27 cellular contexts compared by ENCODE assay signal in the genomic region with DNA sequence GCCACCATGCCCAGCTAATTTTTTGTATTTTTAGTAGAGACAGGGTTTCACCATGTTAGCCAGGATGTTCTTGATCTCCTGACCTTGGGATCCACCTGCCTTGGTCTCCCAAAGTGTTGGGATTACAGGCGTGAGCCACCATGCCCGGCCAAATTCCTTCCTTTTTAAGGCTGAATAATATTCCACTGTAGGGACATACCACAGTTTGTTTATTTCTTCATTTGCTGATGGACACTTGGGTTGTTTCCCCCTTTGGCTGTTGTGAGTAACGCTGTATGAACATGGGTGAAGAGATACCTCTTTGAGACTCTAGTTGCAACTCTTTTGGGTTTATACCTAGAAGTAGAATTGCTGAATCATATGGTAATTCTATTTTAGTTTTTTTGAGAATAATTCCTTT. TPM values are rescaled to one million over a fixed set of nuclear protein-coding genes. Genes with fewer than 3 reads are reported as not detected.
"Had no signal": no experiment of that assay in that cellular context is flagged by ENCODE, and none has a peak within 500 bp of the region (broad histone marks: within the 10 kb centered on the region; RNA-seq: fewer than 3 reads in every experiment).

No MANE protein-coding gene starts in this region.

- FAIRE-seq: urothelium cell line had no signal

- H3K4me3 ChIP-seq: stomach, suprapubic skin, testis, thoracic aorta, thyroid gland, tibial artery, tibial nerve, transverse colon, upper lobe of left lung, upper lobe of right lung, uterus, vagina had no signal

- H3K36me3 ChIP-seq: stomach, suprapubic skin, thoracic aorta, thyroid gland, tibial artery, tibial nerve, transverse colon, upper lobe of left lung, upper lobe of right lung, uterus, vagina had no signal

- H3K4me1 ChIP-seq: stomach, suprapubic skin, testis, thyroid gland, tibial artery, tibial nerve, transverse colon, upper lobe of right lung, uterus, vagina had no signal

- ATAC-seq: stimulated activated effector memory CD8-positive, alpha-beta T cell treated with anti-CD3 and anti-CD28 coated beads, Interleukin-12 subunit alpha, Interleukin-12 subunit beta, amount 100 ng/mL, for 72 hours; stimulated activated memory B cell treated with anti-CD40 and anti-IgM and Interleukin-4, amounts not matched to agents 10 μg/mL and 1 μg/mL and 100 μg/mL, for 72 hours; stimulated activated naive B cell treated with anti-CD40 and anti-IgM and Interleukin-4, amounts not matched to agents 10 μg/mL and 1 μg/mL and 100 μg/mL, for 72 hours; stimulated activated naive CD8-positive, alpha-beta T cell treated with anti-CD3 and anti-CD28 coated beads, Interleukin-15, amount 100 ng/mL, for 72 hours; stimulated activated naive CD8-positive, alpha-beta T cell treated with anti-CD3 and anti-CD28 coated beads, Interleukin-15, Interleukin-2, amounts not matched to agents 100 U/mL and 50 U/mL, for 24 hours; upper lobe of right lung had no signal

- H3K27me3 ChIP-seq: testis, thyroid gland, upper lobe of left lung, uterus, vagina had no signal

- H3K27ac ChIP-seq: stomach, suprapubic skin, testis, thoracic aorta, thyroid gland, tibial artery, tibial nerve, transverse colon, upper lobe of left lung, upper lobe of right lung, uterus, vagina had no signal

- H3K9me3 ChIP-seq: stomach, suprapubic skin, testis, thoracic aorta, thyroid gland, tibial artery, tibial nerve, transverse colon, upper lobe of left lung, upper lobe of right lung, uterus, vagina had no signal

- DNase-seq: stimulated activated CD4-positive, alpha-beta T cell treated with anti-CD3 and anti-CD28 coated beads, Interleukin-2, amount 100 ng/mL, for 48 hours; stimulated activated CD4-positive, alpha-beta T cell treated with anti-CD3 and anti-CD28 coated beads, Interleukin-4, amount 100 ng/mL, for 1 hour; stimulated activated CD4-positive, alpha-beta T cell treated with anti-CD3 and anti-CD28 coated beads, Interleukin-4, amount 100 ng/mL, for 24 hours; stimulated activated CD4-positive, alpha-beta T cell treated with anti-CD3 and anti-CD28 coated beads, Interleukin-4, amount 100 ng/mL, for 4 hours; stimulated activated CD8-positive, alpha-beta memory T cell treated with anti-CD3 and anti-CD28 coated beads, Interleukin-4, amount 100 ng/mL, for 48 hours; stimulated activated naive B cell treated with anti-CD40 and anti-IgM and Interleukin-4, amounts not matched to agents 10 μg/mL and 1 μg/mL and 100 μg/mL, for 72 hours; stimulated activated naive CD4-positive, alpha-beta T cell; stimulated activated naive CD4-positive, alpha-beta T cell treated with Interleukin-2 at 50 U/mL for 16 hours; stimulated activated naive CD8-positive, alpha-beta T cell treated with anti-CD3 and anti-CD28 coated beads, Interleukin-15, amount 100 ng/mL, for 72 hours; stimulated activated naive CD8-positive, alpha-beta T cell treated with anti-CD3 and anti-CD28 coated beads, Interleukin-15, Interleukin-2, amounts not matched to agents 100 U/mL and 50 U/mL, for 24 hours; stomach; substantia nigra; testis; thyroid gland; tibial artery; transverse colon; trophoblast cell; upper lobe of left lung; upper lobe of right lung; uterus had no signal

RNA-seq across cellular contexts. Expression of gene MGAT5B, which starts 13.1 kb away (rescaled TPM):
- total RNA-seq: transverse colon had no signal
